Comparison of ENCODE assay signal across 35 cellular contexts in genomic region chrX:74670028-74670427, GRCh38.
"Had no signal": no experiment of that assay in that cellular context is flagged by ENCODE, and none has a peak within 500 bp of the region (broad histone marks: within the 10 kb centered on the region; RNA-seq: fewer than 3 reads in every experiment).

No MANE protein-coding gene starts in this region.

- H3K27ac ChIP-seq: KMS-11 had no signal

- H3K9ac ChIP-seq: KMS-11 had no signal

- H3K9me3 ChIP-seq: MG63 had no signal

- H3K27me3 ChIP-seq: MG63 had no signal

- H3K4me3 ChIP-seq: MG63 had no signal

- DNase-seq: Karpas-422, Kasumi-1, MG63, MM.1S, MV-4-11, NCI-H1048, NCI-H1092, NCI-H1092 treated with DMSO at 0.1 percent for 48 hours, NCI-H1105, NCI-H1105 treated with DMSO at 0.1 percent for 48 hours, NCI-H1417, NCI-H1417 treated with DMSO at 0.1 percent for 48 hours, NCI-H1436, NCI-H1436 treated with DMSO at 0.1 percent for 48 hours, NCI-H146, NCI-H1694, NCI-H1694 treated with DMSO at 0.1 percent for 48 hours, NCI-H187, NCI-H187 treated with DMSO at 0.1 percent for 48 hours, NCI-H1930, NCI-H2029, NCI-H2029 treated with DMSO at 0.1 percent for 48 hours, NCI-H2081, NCI-H2081 treated with DMSO at 0.1 percent for 48 hours, NCI-H2107, NCI-H2171, NCI-H2171 treated with DMSO at 0.1 percent for 48 hours, NCI-H2227 treated with DMSO at 0.1 percent for 48 hours, NCI-H226, NCI-H345, NCI-H446, NCI-H446 treated with DMSO at 0.1 percent for 48 hours, NCI-H510A, NCI-H510A treated with DMSO at 0.1 percent for 48 hours had no signal

- H3K36me3 ChIP-seq: MG63 had no signal

- H3K4me2 ChIP-seq: KMS-11 had no signal
